ENCODE assay signal across 27 cellular contexts in the genomic region with DNA sequence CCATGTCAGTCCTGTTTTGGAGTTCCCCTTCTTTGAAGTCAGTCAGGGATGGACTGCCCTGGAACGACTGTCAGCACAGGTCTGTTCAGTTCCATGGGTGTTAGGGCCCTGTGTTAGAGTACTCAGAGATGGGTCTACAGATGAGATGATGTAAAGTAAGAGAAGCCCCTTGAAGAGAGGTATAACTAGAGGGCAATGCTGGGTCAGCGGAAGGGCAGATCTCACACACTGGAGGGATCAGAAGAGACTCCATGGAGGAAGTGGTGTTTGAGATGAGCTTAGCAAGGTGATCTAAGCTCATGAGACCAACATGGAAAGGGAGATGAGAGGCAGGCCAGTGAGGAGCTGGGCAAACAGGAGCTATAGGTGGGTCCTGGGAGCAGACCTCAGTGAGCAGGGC. TPM values are rescaled to one million over a fixed set of nuclear protein-coding genes. Genes with fewer than 3 reads are reported as not detected.
A peak's percentile ranks its signal among the peaks of the same experiment; 100 is the strongest.
DNase-seq lines count a peak whose midpoint lies in the region; ATAC-seq, FAIRE-seq and TF ChIP-seq lines count a peak whose summit lies in the region.
"Had no signal": no experiment of that assay in that cellular context is flagged by ENCODE, and none has a peak within 500 bp of the region (broad histone marks: within the 10 kb centered on the region; RNA-seq: fewer than 3 reads in every experiment).

No MANE protein-coding gene starts in this region.

- H3K4me3 ChIP-seq in cardiac muscle cell, result no peak overlapping the region
- no peak overlapping the region for H3K4me3 ChIP-seq in left ventricle myocardium inferior
- H3K4me3 ChIP-seq in bronchial epithelial cell (ENCODE audit: low read depth, low read length), result no peak overlapping the region
- no peak overlapping the region for H3K4me3 ChIP-seq in skeletal muscle tissue (ENCODE audit: low read length in 3 of 3)
- H3K4me3 ChIP-seq: GM23338, HAP-1, PC-9, SJCRH30 had no signal

- no peak for DNase-seq in cardiac muscle cell (ENCODE audit: low read depth in 1 of 2, low spot score in 1 of 2)
- DNase-seq in left ventricle myocardium inferior, result no peak
- DNase-seq in bronchial epithelial cell (ENCODE audit: low read depth), result no peak
- DNase-seq in left lobe of liver (ENCODE audit: low spot score), result peak; percentile 30
- DNase-seq in SW 1271 (lab: John Stamatoyannopoulos, UW), result no peak
- no peak for DNase-seq in stimulated activated effector memory CD8-positive, alpha-beta T cell treated with anti-CD3 and anti-CD28 coated beads, Interleukin-12 subunit alpha, Interleukin-12 subunit beta, amount 100 ng/mL, for 72 hours (ENCODE audit: low spot score in 2 of 2)
- DNase-seq in activated CD4-positive, CD25-positive, alpha-beta regulatory T cell treated with anti-CD3 and anti-CD28 coated beads, Interleukin-2, amount 50 U/mL, for 72 hours, result no peak
- DNase-seq: C1 segment of cervical spinal cord; CD4-positive, alpha-beta memory T cell; COR-L47; HFFc6; IMR-90; KG1; NCI-H2029; NCI-H446; NCI-H524 treated with DMSO at 0.1 percent for 48 hours; NCI-H774; PC-9; SJCRH30 had no signal

- H3K36me3 Mint-ChIP-seq in stimulated activated effector memory CD8-positive, alpha-beta T cell treated with anti-CD3 and anti-CD28 coated beads, Interleukin-12 subunit alpha, Interleukin-12 subunit beta, amount 100 ng/mL, for 72 hours, result peaks cover 9% of the 10 kb centered on the region
- H3K36me3 Mint-ChIP-seq: CD4-positive, alpha-beta memory T cell had no signal

- no peak overlapping the region for H3K27ac Mint-ChIP-seq in stimulated activated effector memory CD8-positive, alpha-beta T cell treated with anti-CD3 and anti-CD28 coated beads, Interleukin-12 subunit alpha, Interleukin-12 subunit beta, amount 100 ng/mL, for 72 hours
- H3K27ac Mint-ChIP-seq: CD4-positive, alpha-beta memory T cell; GM23338; HFFc6 had no signal

- peak overlapping the region; percentile 90 for H3K27ac ChIP-seq in cardiac muscle cell
- no peak overlapping the region for H3K27ac ChIP-seq in left ventricle myocardium inferior (replicated peaks)
- H3K27ac ChIP-seq in skeletal muscle tissue (ENCODE audit: low read depth, low read length), result peak overlapping the region; percentile 99
- H3K27ac ChIP-seq: PC-9, SJCRH30 had no signal

- TF ChIP-seq CTCF in cardiac muscle cell (IDR thresholded peaks at IDR 0.05; ENCODE audit: low read depth, low read length) (no peak), left ventricle myocardium inferior (IDR thresholded peaks at IDR 0.05; ENCODE audit: borderline replicate concordance) (no peak), bronchial epithelial cell (IDR thresholded peaks at IDR 0.05; ENCODE audit: insufficient read depth, low read length, severe bottlenecking) (no peak)

- no peak overlapping the region for H3K4me3 Mint-ChIP-seq in stimulated activated effector memory CD8-positive, alpha-beta T cell treated with anti-CD3 and anti-CD28 coated beads, Interleukin-12 subunit alpha, Interleukin-12 subunit beta, amount 100 ng/mL, for 72 hours
- H3K4me3 Mint-ChIP-seq: CD4-positive, alpha-beta memory T cell; GM23338; HFFc6 had no signal

- H3K9me3 ChIP-seq in cardiac muscle cell (ENCODE audit: low read depth), result no peaks in the 10 kb centered on the region
- no peaks in the 10 kb centered on the region for H3K9me3 ChIP-seq in left ventricle myocardium inferior (replicated peaks)
- H3K9me3 ChIP-seq in skeletal muscle tissue (ENCODE audit: control insufficient read depth in 3 of 3, low read length in 3 of 3), result no peaks in the 10 kb centered on the region
- H3K9me3 ChIP-seq: HAP-1, SJCRH30 had no signal

- no peak for ATAC-seq in left lobe of liver
- no peak for ATAC-seq in stimulated activated effector memory CD8-positive, alpha-beta T cell treated with anti-CD3 and anti-CD28 coated beads, Interleukin-12 subunit alpha, Interleukin-12 subunit beta, amount 100 ng/mL, for 72 hours
- ATAC-seq: GM23338, Right ventricle myocardium inferior had no signal

- no peaks in the 10 kb centered on the region for H3K9me3 Mint-ChIP-seq in stimulated activated effector memory CD8-positive, alpha-beta T cell treated with anti-CD3 and anti-CD28 coated beads, Interleukin-12 subunit alpha, Interleukin-12 subunit beta, amount 100 ng/mL, for 72 hours
- H3K9me3 Mint-ChIP-seq: CD4-positive, alpha-beta memory T cell; GM23338; HFFc6 had no signal

- H3K9ac ChIP-seq in skeletal muscle tissue (ENCODE audit: low read depth in 1 of 3, low read length in 3 of 3), result no peak overlapping the region

- H3K36me3 ChIP-seq in cardiac muscle cell (no peaks in the 10 kb centered on the region), left ventricle myocardium inferior (no peaks in the 10 kb centered on the region), bronchial epithelial cell (ENCODE audit: control insufficient read depth, insufficient read depth, low read length) (no peaks in the 10 kb centered on the region), skeletal muscle tissue (ENCODE audit: control insufficient read depth in 3 of 3, insufficient read depth in 3 of 3, low read length in 3 of 3) (peaks cover 0 to 3% (median 0%) of the 10 kb centered on the region in 3 donors)
- H3K36me3 ChIP-seq: HAP-1, SJCRH30 had no signal

- intact Hi-C loops in left ventricle myocardium inferior (cut with micrococcal nuclease), result no loop called here

- H3K4me1 Mint-ChIP-seq in stimulated activated effector memory CD8-positive, alpha-beta T cell treated with anti-CD3 and anti-CD28 coated beads, Interleukin-12 subunit alpha, Interleukin-12 subunit beta, amount 100 ng/mL, for 72 hours, result peaks cover 20% of the 10 kb centered on the region
- H3K4me1 Mint-ChIP-seq: CD4-positive, alpha-beta memory T cell had no signal

- FAIRE-seq in bronchial epithelial cell (lab: Jason Lieb, UNC), result peak; percentile 62
- FAIRE-seq: A204.1, G401.6 had no signal

- H3K4me1 ChIP-seq in cardiac muscle cell (ENCODE audit: low read depth) (peaks cover 47% of the 10 kb centered on the region), left ventricle myocardium inferior (peaks cover 55% of the 10 kb centered on the region), skeletal muscle tissue (ENCODE audit: control insufficient read depth in 3 of 3, insufficient read depth in 3 of 3, low read length in 3 of 3) (peaks cover 51 to 84% (median 60%) of the 10 kb centered on the region in 3 donors)

- H3K27me3 ChIP-seq in cardiac muscle cell, result no peaks in the 10 kb centered on the region
- no peaks in the 10 kb centered on the region for H3K27me3 ChIP-seq in left ventricle myocardium inferior (ENCODE audit: low read depth)
- H3K27me3 ChIP-seq in bronchial epithelial cell (ENCODE audit: control insufficient read depth, insufficient read depth, low read length), result no peaks in the 10 kb centered on the region
- no peaks in the 10 kb centered on the region for H3K27me3 ChIP-seq in skeletal muscle tissue (ENCODE audit: control insufficient read depth in 3 of 3, insufficient read depth in 3 of 3, low read length in 3 of 3)
- H3K27me3 ChIP-seq: SJCRH30 had no signal

RNA-seq across cellular contexts. Expression of gene PPFIA4, which starts 7.6 kb away (rescaled TPM):
- total RNA-seq in cardiac muscle cell (207 and 215 TPM in 2 replicates), left ventricle myocardium inferior (24.8 TPM), bronchial epithelial cell (4.2 and 9.2 TPM in 2 replicates), left lobe of liver (0.78 TPM), skeletal muscle tissue (15.7 TPM)
- polyA plus RNA-seq in cardiac muscle cell, result 63.0 and 97.5 TPM in 2 replicates
- polyA plus RNA-seq: CD4-positive, alpha-beta memory T cell had no signal

RNA-seq across cellular contexts. Expression of gene TMEM183A, which starts 26.7 kb away (rescaled TPM):
- total RNA-seq in cardiac muscle cell (67.1 and 109 TPM in 2 replicates), left ventricle myocardium inferior (21.8 TPM), bronchial epithelial cell (102 and 126 TPM in 2 replicates), left lobe of liver (30.1 TPM), skeletal muscle tissue (42.3 TPM)
- 56.1 and 99.7 TPM in 2 replicates for polyA plus RNA-seq in cardiac muscle cell

RNA-seq across cellular contexts. Expression of gene MYOG, which starts 51.9 kb away (rescaled TPM):
- total RNA-seq in cardiac muscle cell, result 0.18 TPM in 1 of 2 replicates, not detected in the other
- 0.62 TPM in 1 of 2 replicates, not detected in the other for polyA plus RNA-seq in cardiac muscle cell
- total RNA-seq in left ventricle myocardium inferior, result not detected
- total RNA-seq in bronchial epithelial cell, result not detected in 2 replicates
- total RNA-seq in left lobe of liver, result not detected
- total RNA-seq in skeletal muscle tissue, result 247 TPM
- total RNA-seq: CD4-positive, alpha-beta memory T cell; GM23338; HFFc6; IMR-90; PC-9; Right ventricle myocardium inferior; RPMI7951 had no signal
- polyA plus RNA-seq: AG04450; CD4-positive, alpha-beta memory T cell; GM23338; IMR-90 had no signal

Comparison
In these comparisons a context has a peak if more than half of its experiments do, and no peak if none do; other contexts are left out.
1. RNA of gene MYOG, which starts 51.9 kb away (total RNA-seq): 247 TPM in skeletal muscle tissue (single experiment); 0.18 TPM in cardiac muscle cell, not detected in left ventricle myocardium inferior (single experiment), not detected in bronchial epithelial cell and not detected in left lobe of liver (single experiment); every median in the first group is over 100 times any median in the second.